In genomic region chr12:6943387-6943718, GRCh38 we compare ENCODE assay signal across 8 cellular contexts. TPM values are rescaled to one million over a fixed set of nuclear protein-coding genes. Genes with fewer than 3 reads are reported as not detected.
DNase-seq lines count a peak whose midpoint lies in the region; ATAC-seq, FAIRE-seq and TF ChIP-seq lines count a peak whose summit lies in the region.

No MANE protein-coding gene starts in this region.

- peaks cover 19% of the 10 kb centered on the region for H3K36me3 Mint-ChIP-seq in progenitor cell of endocrine pancreas (ENCODE audit: insufficient read depth)

- no peaks in the 10 kb centered on the region for H3K27me3 ChIP-seq in right atrium auricular region

- no peaks in the 10 kb centered on the region for H3K27me3 Mint-ChIP-seq in progenitor cell of endocrine pancreas

- H3K4me1 ChIP-seq in right atrium auricular region = peaks cover 0 to 49% of the 10 kb centered on the region in 2 donors

- H3K4me1 Mint-ChIP-seq in progenitor cell of endocrine pancreas (ENCODE audit: low read depth) = peaks cover 40% of the 10 kb centered on the region

- TF ChIP-seq POLR2A in GM12891 (IDR thresholded peaks at IDR 0.05; ENCODE audit: low read depth, low read length) = no peak

- no peaks in the 10 kb centered on the region for H3K9me3 Mint-ChIP-seq in progenitor cell of endocrine pancreas (ENCODE audit: low read depth)

- in situ Hi-C loops in astrocyte of the spinal cord (cut with HindIII; ENCODE audit: low sequenced_read_pairs) = no loop called here

- no peaks in the 10 kb centered on the region for H3K9me3 ChIP-seq in right atrium auricular region

- DNase-seq in GM12891 (ENCODE audit: insufficient read length, low spot score) (peak; percentile 90), NCI-H146 treated with DMSO at 0.1 percent for 48 hours (lab: John Stamatoyannopoulos, UW; ENCODE audit: unreplicated experiment) (peak; percentile 100), T-helper 1 cell (peak; percentile 66 to 90 (median 77)), astrocyte of the spinal cord (ENCODE audit: low read depth, low spot score) (peak; percentile 96), right atrium auricular region (ENCODE audit: low spot score) (peak; percentile 94), progenitor cell of endocrine pancreas (ENCODE audit: low spot score, unreplicated experiment) (peak; percentile 69), GOT3 (lab: John Stamatoyannopoulos, UW) (no peak)

- peaks cover 11% of the 10 kb centered on the region for H3K36me3 ChIP-seq in right atrium auricular region

- H3K4me3 ChIP-seq in astrocyte of the spinal cord (ENCODE audit: low read depth, low read length) (peak overlapping the region; percentile 70), right atrium auricular region (peak overlapping the region; percentile 60 to 66)

- peak overlapping the region; percentile 86 for H3K4me3 Mint-ChIP-seq in progenitor cell of endocrine pancreas (ENCODE audit: low read depth)

- peak overlapping the region; percentile 97 to 99 for H3K27ac ChIP-seq in right atrium auricular region

- peak overlapping the region; percentile 100 for H3K27ac Mint-ChIP-seq in progenitor cell of endocrine pancreas

- TF ChIP-seq CTCF in astrocyte of the spinal cord (IDR thresholded peaks at IDR 0.05; ENCODE audit: low read depth, low read length) = no peak
- no peak for TF ChIP-seq CTCF in right atrium auricular region (IDR thresholded peaks at IDR 0.05)
- TF ChIP-seq CTCF in progenitor cell of endocrine pancreas (IDR thresholded peaks at IDR 0.05; ENCODE audit: unreplicated experiment) = no peak

- peak; percentile 28 for ATAC-seq in HG02852 (IDR thresholded peaks at IDR 0.05; ENCODE audit: unreplicated experiment)

- FAIRE-seq in GM12891 (lab: Jason Lieb, UNC) = no peak

TF ChIP-seq in GM12891, 5 proteins besides CTCF, POLR2A, EP300 and RAD21:
- no peak for TF ChIP-seq SPI1 (IDR thresholded peaks at IDR 0.05; ENCODE audit: low read depth, low read length)
- peak; percentile 51; the same call in 1 of the 2 replicates for TF ChIP-seq POU2F2 (IDR thresholded peaks at IDR 0.05; ENCODE audit: low read depth, low read length)

RNA-seq across cellular contexts. Expression of gene RNU7-1, which starts 0.3 kb away (rescaled TPM):
- polyA plus RNA-seq in GM12891 (2012; ENCODE audit: low read depth, missing spikeins) = not detected
- total RNA-seq in right atrium auricular region (not detected), progenitor cell of endocrine pancreas (not detected in 2 replicates)

RNA-seq across cellular contexts. Expression of gene C12orf57, which starts 0.5 kb away (rescaled TPM):
- polyA plus RNA-seq in GM12891 (2012; ENCODE audit: low read depth, missing spikeins) = 367 TPM
- 100 to 1,000 TPM; 398 to 533 TPM for total RNA-seq in right atrium auricular region
- total RNA-seq in progenitor cell of endocrine pancreas = 268 and 277 TPM in 2 replicates

RNA-seq across cellular contexts. Expression of gene PTPN6, which starts 7.8 kb away (rescaled TPM):
- polyA plus RNA-seq in GM12891 (2012; ENCODE audit: low read depth, missing spikeins) = 446 TPM
- total RNA-seq in right atrium auricular region (1 to 10 TPM; 3.7 to 7.5 TPM), progenitor cell of endocrine pancreas (65.4 and 70.2 TPM in 2 replicates)

RNA-seq across cellular contexts. Expression of gene ATN1, which starts 15.6 kb away (rescaled TPM):
- 27.4 TPM for polyA plus RNA-seq in GM12891 (2012; ENCODE audit: low read depth, missing spikeins)
- total RNA-seq in right atrium auricular region = 10 to 100 TPM; 37.1 to 68.9 TPM
- total RNA-seq in progenitor cell of endocrine pancreas = 226 and 250 TPM in 2 replicates

RNA-seq across cellular contexts. Expression of gene PHB2, which starts 27.1 kb away (rescaled TPM):
- polyA plus RNA-seq in GM12891 (2012; ENCODE audit: low read depth, missing spikeins) = 357 TPM
- total RNA-seq in right atrium auricular region (100 to 1,000 TPM; 160 to 183 TPM), progenitor cell of endocrine pancreas (339 and 353 TPM in 2 replicates)
